8 cellular contexts compared by ENCODE assay signal in genomic region chr9:111483419-111483861, GRCh38. TPM values are rescaled to one million over a fixed set of nuclear protein-coding genes. Genes with fewer than 3 reads are reported as not detected.
A peak's percentile ranks its signal among the peaks of the same experiment; 100 is the strongest.
DNase-seq lines count a peak whose midpoint lies in the region; ATAC-seq and TF ChIP-seq lines count a peak whose summit lies in the region.

No MANE protein-coding gene starts in this region.

- H3K4me1 ChIP-seq in HUES6 (ENCODE audit: control insufficient read depth, insufficient read depth, low read length) = peaks cover 21% of the 10 kb centered on the region
- H3K4me1 ChIP-seq in transverse colon = peaks cover 3 to 26% (median 16%) of the 10 kb centered on the region in 4 donors

- peak overlapping the region; percentile 72 for H3K9ac ChIP-seq in HUES6 (ENCODE audit: low read length)

- TF ChIP-seq CTCF in GM10266 (IDR thresholded peaks at IDR 0.05; ENCODE audit: control insufficient read depth, insufficient read depth, low read depth, missing control alignments) = no peak
- no peak for TF ChIP-seq CTCF in epithelial cell of esophagus (IDR thresholded peaks at IDR 0.05; ENCODE audit: insufficient read depth, low read depth, low read length, missing control alignments)
- no peak for TF ChIP-seq CTCF in transverse colon (IDR thresholded peaks at IDR 0.05)

- CTCF ChIA-PET in activated CD4-positive, alpha-beta T cell treated with anti-CD3 and anti-CD28 coated beads, Interleukin-2, amount 10 ng/mL, durations not matched to agents 7 days and 5 days (lab: Charles Lee) = interaction anchor here (1.1 to 1.4 kb wide), 2 partner anchors 46 to 75 kb away, joined by 3 read pairs; no protein-coding TSS in a partner anchor

- peaks cover 8% of the 10 kb centered on the region for H3K36me3 Mint-ChIP-seq in activated CD4-positive, alpha-beta T cell treated with anti-CD3 and anti-CD28 coated beads, Interleukin-2, amount 10 ng/mL, durations not matched to agents 7 days and 5 days (ENCODE audit: low read depth)

- no peaks in the 10 kb centered on the region for H3K9me3 Mint-ChIP-seq in activated CD4-positive, alpha-beta T cell treated with anti-CD3 and anti-CD28 coated beads, Interleukin-2, amount 10 ng/mL, durations not matched to agents 7 days and 5 days

- peaks cover 6% of the 10 kb centered on the region for H3K27me3 Mint-ChIP-seq in activated CD4-positive, alpha-beta T cell treated with anti-CD3 and anti-CD28 coated beads, Interleukin-2, amount 10 ng/mL, durations not matched to agents 7 days and 5 days

- in situ Hi-C loops in transverse colon (cut with MboI; ENCODE audit: low pct_ligation_motif_present in 1 of 4, low pct_unique_long_range_greater_than_20kb in 1 of 4, low sequenced_read_pairs in 3 of 4) = no loop called here

- WGBS in transverse colon (ENCODE audit: low coverage in 1 of 2), 2 donors = 2% methylated on average over 59 of the region's 81 CpGs; no CpG with 5 or more reads in 1 of the 2 donors

- H3K4me3 ChIP-seq in HUES6 (ENCODE audit: low read depth, low read length) (peak overlapping the region; percentile 82), epithelial cell of esophagus (ENCODE audit: low read length) (peak overlapping the region; percentile 80), transverse colon (peak overlapping the region in 3 of 4 donors; percentile 63 to 76 (median 68))

- TF ChIP-seq EP300 in transverse colon (IDR thresholded peaks at IDR 0.05; ENCODE audit: low read depth) = no peak

- DNase-seq in GM10266 (ENCODE audit: extremely low spot score) (peak; percentile 84), epithelial cell of esophagus (ENCODE audit: low read depth) (peak; percentile 59), nucleus accumbens (lab: John Stamatoyannopoulos, UW) (peak in 41 of 56 donors; percentile 17 to 73 (median 52)), transverse colon (peak; percentile 47), NCI-H187 treated with DMSO at 0.1 percent for 48 hours (lab: John Stamatoyannopoulos, UW) (no peak)
- peak; percentile 61 for DNase-seq in activated CD4-positive, alpha-beta T cell treated with anti-CD3 and anti-CD28 coated beads, Interleukin-2, amount 10 ng/mL, durations not matched to agents 7 days and 5 days

- intact Hi-C loops in transverse colon (cut with DNase I; ENCODE audit: low total_unique reads) = no loop called here

- peak overlapping the region; percentile 82 for H3K4me3 Mint-ChIP-seq in activated CD4-positive, alpha-beta T cell treated with anti-CD3 and anti-CD28 coated beads, Interleukin-2, amount 10 ng/mL, durations not matched to agents 7 days and 5 days

- H3K27ac ChIP-seq in HUES6 (ENCODE audit: low read depth, low read length) (no peak overlapping the region), transverse colon (peak overlapping the region; percentile 92 to 100 (median 97))

- TF ChIP-seq POLR2A in transverse colon (IDR thresholded peaks at IDR 0.05) = no peak

- peak overlapping the region; percentile 31 for H3K27ac Mint-ChIP-seq in activated CD4-positive, alpha-beta T cell treated with anti-CD3 and anti-CD28 coated beads, Interleukin-2, amount 10 ng/mL, durations not matched to agents 7 days and 5 days

- H3K4me1 Mint-ChIP-seq in activated CD4-positive, alpha-beta T cell treated with anti-CD3 and anti-CD28 coated beads, Interleukin-2, amount 10 ng/mL, durations not matched to agents 7 days and 5 days = peaks cover 34% of the 10 kb centered on the region

- H3K27me3 ChIP-seq in HUES6 (ENCODE audit: control insufficient read depth, insufficient read depth, low read length) (no peaks in the 10 kb centered on the region), transverse colon (no peaks in the 10 kb centered on the region)

- H3K36me3 ChIP-seq in HUES6 (ENCODE audit: control insufficient read depth, insufficient read depth, low read length) = no peaks in the 10 kb centered on the region
- no peaks in the 10 kb centered on the region for H3K36me3 ChIP-seq in transverse colon

- POLR2A ChIA-PET in activated CD4-positive, alpha-beta T cell treated with anti-CD3 and anti-CD28 coated beads, Interleukin-2, amount 10 ng/mL, durations not matched to agents 7 days and 5 days (lab: Charles Lee) = interaction anchor here (0.6 kb wide), 1 partner anchor 1582 kb away, joined by 3 read pairs; no protein-coding TSS in a partner anchor

- H3K9me3 ChIP-seq in HUES6 (ENCODE audit: control insufficient read depth, insufficient read depth, low read depth, low read length) = no peaks in the 10 kb centered on the region
- no peaks in the 10 kb centered on the region for H3K9me3 ChIP-seq in transverse colon

- ATAC-seq in GM21423 (IDR thresholded peaks at IDR 0.05; ENCODE audit: unreplicated experiment) = peak; percentile 30

RNA-seq across cellular contexts. Expression of gene ECPAS, which starts 0.7 kb away (rescaled TPM):
- 10 to 100 TPM; 55.5 to 69.4 TPM for total RNA-seq in activated CD4-positive, alpha-beta T cell treated with anti-CD3 and anti-CD28 coated beads, Interleukin-2, amount 10 ng/mL, durations not matched to agents 7 days and 5 days
- 10 to 100 TPM; 69.2 to 88.8 (median 77.0) TPM for total RNA-seq in transverse colon

RNA-seq across cellular contexts. Expression of gene ZNF483, which starts 41.5 kb away (rescaled TPM):
- 1 to 10 TPM; 2.4 to 2.7 TPM for total RNA-seq in activated CD4-positive, alpha-beta T cell treated with anti-CD3 and anti-CD28 coated beads, Interleukin-2, amount 10 ng/mL, durations not matched to agents 7 days and 5 days
- total RNA-seq in transverse colon = 1 to 10 TPM; 2.2 to 4.9 (median 3.4) TPM
